ENCODE assay signal across 8 cellular contexts in the genomic region with DNA sequence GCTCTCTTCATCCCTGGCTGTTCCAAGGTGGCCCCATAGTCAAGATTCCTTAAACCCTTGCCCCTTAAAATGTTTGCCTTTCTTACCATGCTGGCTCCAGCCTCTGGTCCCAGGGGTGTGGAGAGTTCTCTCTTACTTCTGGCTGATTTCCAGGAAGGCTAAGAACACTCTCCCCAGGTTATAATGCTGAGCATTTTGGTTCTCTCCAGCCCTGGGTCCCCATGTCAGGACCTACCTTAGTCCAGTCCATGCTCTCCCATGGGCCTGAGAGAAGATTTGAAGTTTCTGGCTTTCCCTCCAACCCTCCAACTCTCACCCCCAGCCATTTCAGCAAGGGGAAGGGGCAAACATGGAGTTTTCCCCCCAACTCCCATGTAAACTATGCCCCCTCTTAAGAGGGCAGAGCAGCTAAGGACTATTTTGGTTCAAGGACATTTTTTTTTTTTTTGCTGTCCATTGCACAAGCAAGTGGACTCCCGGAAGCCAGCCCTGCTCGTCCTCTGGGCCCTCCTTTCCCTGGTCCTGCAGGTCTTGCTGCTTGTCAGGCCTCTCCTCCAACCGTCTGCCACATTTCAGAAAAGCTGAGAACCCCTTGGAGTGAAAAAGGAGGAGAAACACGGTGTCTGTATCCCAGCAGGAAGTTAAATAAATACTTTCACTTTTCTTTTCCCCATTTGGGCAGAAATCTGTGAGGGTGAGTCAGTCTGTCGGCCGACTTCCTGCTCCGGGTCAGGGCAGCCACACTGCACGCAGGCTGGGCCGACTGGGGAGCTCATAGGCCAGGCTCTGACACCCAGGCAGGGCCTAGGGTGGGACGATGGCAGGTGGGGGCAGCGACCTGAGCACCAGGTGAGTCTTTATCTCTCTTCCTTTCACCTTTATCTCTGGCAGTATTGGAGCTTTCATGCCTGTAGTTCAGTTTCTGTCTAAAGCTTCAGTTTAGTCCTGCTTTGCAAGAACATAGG. TPM values are rescaled to one million over a fixed set of nuclear protein-coding genes. Genes with fewer than 3 reads are reported as not detected.
DNase-seq lines count a peak whose midpoint lies in the region; ATAC-seq and TF ChIP-seq lines count a peak whose summit lies in the region.

TSS of gene SP140L (plus strand) at position 741 of the 965 bp plus-strand sequence. CDS start at position 818, 77 bp downstream.

- peak within 1 kb of the TSS; percentile 80 for H3K4me3 Mint-ChIP-seq in chondrocyte (ENCODE audit: unreplicated experiment)

- H3K4me1 Mint-ChIP-seq in chondrocyte (ENCODE audit: low read depth), result peaks cover 47% of the 10 kb centered on the region

- ATAC-seq in GM21825 (IDR thresholded peaks at IDR 0.05; ENCODE audit: unreplicated experiment), result peak; percentile 93

- no peaks in the 10 kb centered on the region for H3K27me3 Mint-ChIP-seq in chondrocyte (ENCODE audit: low read depth)

- DNase-seq in EL (peak; percentile 88), LNCaP clone FGC (ENCODE audit: low read depth) (no peak), chondrocyte (ENCODE audit: low spot score) (peak; percentile 86), lung microvascular endothelial cell (ENCODE audit: low read depth in 2 of 2) (peak; percentile 89 to 90), SK-N-DZ (ENCODE audit: low spot score) (no peak)
- DNase-seq in activated CD4-positive, CD25-positive, alpha-beta regulatory T cell treated with anti-CD3 and anti-CD28 coated beads, Interleukin-2, amount 50 U/mL, for 16 hours (ENCODE audit: low read depth, low spot score), result peak; percentile 57
- peak; percentile 40 for DNase-seq in stimulated activated CD8-positive, alpha-beta memory T cell treated with anti-CD3 and anti-CD28 coated beads, Interleukin-15, amount 100 ng/mL, for 24 hours (ENCODE audit: low read depth)

- H3K27ac Mint-ChIP-seq in chondrocyte (ENCODE audit: unreplicated experiment), result peak within 1 kb of the TSS; percentile 97

- peaks cover 12% of the 10 kb centered on the region for H3K9me3 Mint-ChIP-seq in chondrocyte (ENCODE audit: low read depth)

- H3K36me3 Mint-ChIP-seq in chondrocyte (ENCODE audit: low read depth), result peaks cover 17% of the 10 kb centered on the region

- H3K4me3 ChIP-seq in LNCaP clone FGC (ENCODE audit: low read depth, low read length), result 0 out of 2 replicates have a peak within 1 kb of the TSS, but pooled peaks have one; percentile 11

- no peak for TF ChIP-seq CTCF in LNCaP clone FGC (IDR thresholded peaks at IDR 0.05; ENCODE audit: control insufficient read depth, extremely low read depth, insufficient read depth)
- TF ChIP-seq CTCF in chondrocyte (IDR thresholded peaks at IDR 0.05), result no peak

RNA-seq across cellular contexts. Expression of gene SP140L, which starts in this region (rescaled TPM):
- total RNA-seq in chondrocyte (20.6 to 21.9 TPM (median 21.3 TPM) in 3 replicates), lung microvascular endothelial cell (5.0 and 6.3 TPM in 2 replicates)
- not detected in 2 replicates for polyA plus RNA-seq in SK-N-DZ (2014; cell fraction: cytosol; rRNA removed)
- not detected in 2 replicates for polyA plus RNA-seq in SK-N-DZ (2014; cell fraction: nucleus; rRNA removed)

Comparison
In these comparisons a context has a peak if more than half of its experiments do, and no peak if none do; other contexts are left out.
1. DNase-seq: peak in EL (single experiment), activated CD4-positive, CD25-positive, alpha-beta regulatory T cell treated with anti-CD3 and anti-CD28 coated beads, Interleukin-2, amount 50 U/mL, for 16 hours (single experiment), chondrocyte (single experiment), lung microvascular endothelial cell (2 of 2) and stimulated activated CD8-positive, alpha-beta memory T cell treated with anti-CD3 and anti-CD28 coated beads, Interleukin-15, amount 100 ng/mL, for 24 hours (single experiment); none in LNCaP clone FGC (single experiment) and SK-N-DZ (single experiment).